In the genomic region with DNA sequence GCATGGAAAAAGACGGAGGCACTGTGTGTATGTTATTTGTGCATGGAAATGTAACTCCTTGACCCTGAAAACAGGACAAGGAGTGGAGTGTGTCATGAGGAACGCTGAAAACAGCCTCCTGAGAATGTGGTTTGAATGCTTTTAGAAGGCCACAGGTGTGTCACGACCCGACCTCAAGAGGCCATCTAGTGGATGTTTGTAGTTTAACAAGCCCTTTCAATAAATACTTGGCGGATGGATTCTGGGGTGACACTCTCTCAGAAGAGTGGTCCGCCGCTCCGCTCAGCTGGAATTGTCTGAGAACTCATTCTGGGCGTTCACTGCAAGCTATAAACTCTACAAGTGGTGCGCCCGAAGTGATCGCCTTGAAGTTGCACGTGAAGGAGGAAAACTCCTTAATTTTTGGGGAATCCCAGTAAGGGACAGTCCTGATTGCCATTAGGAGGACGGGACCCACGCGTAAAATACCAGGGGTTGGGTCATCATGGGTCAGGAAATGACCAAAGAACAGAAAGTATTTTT, we compare ENCODE assay signal across 8 cellular contexts. TPM values are rescaled to one million over a fixed set of nuclear protein-coding genes. Genes with fewer than 3 reads are reported as not detected.
DNase-seq lines count a peak whose midpoint lies in the region; ATAC-seq and TF ChIP-seq lines count a peak whose summit lies in the region.
"Not testable (repeated sequence)": the region's sequence is repeated elsewhere in the genome, so short reads cannot be mapped to it uniquely, and the experiment has no call there.

No MANE protein-coding gene starts in this region.

- peak overlapping the region; percentile 71 to 82 (median 81) for H3K4me3 Mint-ChIP-seq in T-cell
- H3K4me3 Mint-ChIP-seq in natural killer cell: peak overlapping the region; percentile 80

- H3K27ac Mint-ChIP-seq in T-cell: peak overlapping the region in 1 of 2 donors; percentile 27
- peak overlapping the region in 1 of 2 donors; percentile 29 for H3K27ac Mint-ChIP-seq in natural killer cell

- not testable (repeated sequence) for H3K9me3 ChIP-seq in Karpas-422 (ENCODE audit: low read length); adrenal gland (replicated peaks in 1 of 3); thyroid gland

- intact Hi-C loops in adrenal gland (cut with DNase I) (loop anchor here in 1 of 2 donors (10.0 kb wide), 1 partner anchor 127 kb away; no protein-coding TSS in a partner anchor), natural killer cell (cut with micrococcal nuclease) (loop anchor here (1.0 to 5.0 kb wide), 4 partner anchors 105 to 240 kb away; partner anchors contain the start of gene ODF2L)
- intact Hi-C loops in thyroid gland (cut with DNase I): not testable (repeated sequence)

- ATAC-seq in T-cell (replicated peaks in 1 of 4) (peak; percentile 63 to 83 (median 81)), natural killer cell (peak; percentile 51 to 74 (median 62))

- TF ChIP-seq CTCF in GM12872 (IDR thresholded peaks at IDR 0.05; ENCODE audit: insufficient read depth, low read depth, low read length) (peak; percentile 63), adrenal gland (IDR thresholded peaks at IDR 0.05) (peak in 5 of 6 experiments; percentile 21 to 59 (median 49)), natural killer cell (IDR thresholded peaks at IDR 0.05) (peak; percentile 50), thyroid gland (IDR thresholded peaks at IDR 0.05) (peak; percentile 26 to 66 (median 56))

- H3K4me3 ChIP-seq in H7 (ENCODE audit: insufficient read depth, low read depth, low read length): peak overlapping the region; percentile 36
- peak overlapping the region; percentile 56 for H3K4me3 ChIP-seq in Karpas-422 (ENCODE audit: low read length)
- peak overlapping the region in 1 of 4 donors; percentile 49 for H3K4me3 ChIP-seq in adrenal gland
- peak overlapping the region in 2 of 3 donors; percentile 16 to 28 for H3K4me3 ChIP-seq in thyroid gland (replicated peaks in 1 of 3)

- H3K9me2 ChIP-seq in Karpas-422 (replicated peaks; ENCODE audit: insufficient read depth, low read length): not testable (repeated sequence)

- H3K36me3 ChIP-seq in H7 (replicated peaks; ENCODE audit: control insufficient read depth, insufficient read depth, low read length); Karpas-422 (ENCODE audit: insufficient read depth, low read length); adrenal gland (replicated peaks in 1 of 2); thyroid gland: not testable (repeated sequence)

- H3K4me1 ChIP-seq in Karpas-422 (ENCODE audit: low read length): not testable (repeated sequence)
- H3K4me1 ChIP-seq in adrenal gland (replicated peaks in 1 of 2) (peaks cover 0 to 13% of the 10 kb centered on the region in 2 donors), thyroid gland (peaks cover 0 to 14% of the 10 kb centered on the region in 2 donors)

- peak overlapping the region; percentile 93 for H2AFZ ChIP-seq in Karpas-422 (ENCODE audit: low read length)

- peaks cover 4 to 20% of the 10 kb centered on the region in 2 donors for H3K27me3 Mint-ChIP-seq in T-cell
- H3K27me3 Mint-ChIP-seq in natural killer cell (ENCODE audit: low read depth in 2 of 2): peaks cover 17 to 26% of the 10 kb centered on the region in 2 donors

- not testable (repeated sequence) for TF ChIP-seq POLR2A in adrenal gland (IDR thresholded peaks at IDR 0.05); thyroid gland (IDR thresholded peaks at IDR 0.05)

- H4K20me1 ChIP-seq in Karpas-422 (ENCODE audit: insufficient read depth, low read depth, low read length): not testable (repeated sequence)

- H3K36me3 Mint-ChIP-seq in T-cell, natural killer cell: not testable (repeated sequence)

- H3K9me3 Mint-ChIP-seq in T-cell, natural killer cell: not testable (repeated sequence)

- H3K27ac ChIP-seq in Karpas-422 (ENCODE audit: low read length): not testable (repeated sequence)
- peak overlapping the region in 1 of 5 donors; percentile 46 for H3K27ac ChIP-seq in adrenal gland
- H3K27ac ChIP-seq in thyroid gland: peak overlapping the region in 2 of 3 donors; percentile 78 to 91

- POLR2A ChIA-PET in T-cell (lab: Charles Lee): not testable (repeated sequence)

- H3K4me2 ChIP-seq in Karpas-422 (ENCODE audit: low read depth, low read length, poor library complexity, severe bottlenecking): peak overlapping the region; percentile 67

- DNase-seq in H7: peak; percentile 14
- DNase-seq in Karpas-422: peak; percentile 78
- peak in 33 of 34 experiments; percentile 9 to 57 (median 31) for DNase-seq in T-cell
- DNase-seq in adrenal gland: peak in 6 of 7 donors; percentile 25 to 72 (median 32)
- DNase-seq in glomerular visceral epithelial cell (ENCODE audit: extremely low spot score): peak; percentile 7
- not testable (repeated sequence) for DNase-seq in natural killer cell
- DNase-seq in thyroid gland: peak; percentile 52 to 68

- CTCF ChIA-PET in T-cell (lab: Charles Lee): interaction anchor here (0.6 to 2.1 kb wide), 27 partner anchors 16 to 416 kb away, joined by 3 to 11 read pairs (median 4); partner anchors contain the start of genes SH3GLB1 (in 2 of the 2), CLCA2 (in 1 of the 2), HS2ST1 (in 1 of the 2) and ODF2L (in 1 of the 2)

- not testable (repeated sequence) for H3K79me2 ChIP-seq in Karpas-422 (ENCODE audit: low read length)

- peak overlapping the region; percentile 48 for H3K9ac ChIP-seq in Karpas-422 (ENCODE audit: low read length)

- H3K4me1 Mint-ChIP-seq in T-cell (peaks cover 7 to 17% (median 11%) of the 10 kb centered on the region in 3 donors), natural killer cell (peaks cover 6 to 16% of the 10 kb centered on the region in 2 donors)

- not testable (repeated sequence) for H3K27me3 ChIP-seq in H7 (ENCODE audit: control insufficient read depth, insufficient read depth, low read length); Karpas-422 (ENCODE audit: low read length); adrenal gland; thyroid gland

- WGBS in adrenal gland, 4 donors: 22 to 37% (median 28%) methylated on average over 16 of the region's 16 CpGs
- WGBS in thyroid gland, 2 donors: 19 to 30% methylated on average over 16 of the region's 16 CpGs

RNA-seq across cellular contexts. Expression of gene CLCA1, which starts 33.5 kb away (rescaled TPM):
- total RNA-seq in H7 (2014; rRNA removed; shearing (Covaris generic)): not detected in 2 replicates
- total RNA-seq in Karpas-422 (2014; rRNA removed; shearing (Covaris generic); ENCODE audit: low replicate concordance): not detected in 2 replicates
- under 1 TPM in 3 of 5 donors, not detected in 2; 0.12 to 0.25 (median 0.23) TPM for total RNA-seq in T-cell
- under 1 TPM in 3 of 8 donors, not detected in 5; 0.14 to 0.22 (median 0.15) TPM for total RNA-seq in adrenal gland
- polyA plus RNA-seq in adrenal gland: under 1 TPM in 1 of 3 donors, not detected in 2; 0.08 TPM
- total RNA-seq in natural killer cell: not detected
- total RNA-seq in thyroid gland: not detected

RNA-seq across cellular contexts. Expression of gene CLCA4, which starts 44.7 kb away (rescaled TPM):
- not detected in 2 replicates for total RNA-seq in H7 (2014; rRNA removed; shearing (Covaris generic))
- total RNA-seq in Karpas-422 (2014; rRNA removed; shearing (Covaris generic); ENCODE audit: low replicate concordance): not detected in 2 replicates
- total RNA-seq in T-cell: not detected
- under 1 TPM in 1 of 8 donors, not detected in 7; 0.07 TPM for total RNA-seq in adrenal gland
- polyA plus RNA-seq in adrenal gland: under 1 TPM in 2 of 3 donors, not detected in 1; 0.20 to 0.24 TPM
- total RNA-seq in natural killer cell: not detected
- not detected for total RNA-seq in thyroid gland
